14 cellular contexts compared by ENCODE assay signal in the genomic region with DNA sequence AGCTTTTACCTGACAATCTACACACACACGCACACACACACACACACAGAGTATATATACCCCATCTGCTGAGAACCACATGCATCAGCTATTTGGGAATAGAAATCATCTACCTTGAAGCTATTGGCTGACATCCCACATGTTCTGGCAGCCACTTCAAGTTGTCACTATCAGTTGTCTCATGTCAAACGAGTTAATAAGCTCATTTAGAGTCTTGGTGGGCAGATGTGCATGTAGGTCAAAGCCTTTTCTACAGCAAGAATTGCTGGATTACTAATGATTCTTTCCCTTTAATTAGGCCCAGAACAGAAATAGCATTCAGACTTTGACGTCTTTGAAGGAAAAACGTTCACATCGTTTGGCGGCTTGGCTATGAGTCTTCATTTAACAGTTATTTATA.
DNase-seq lines count a peak whose midpoint lies in the region; ATAC-seq and TF ChIP-seq lines count a peak whose summit lies in the region.
"Had no signal": no experiment of that assay in that cellular context is flagged by ENCODE, and none has a peak within 500 bp of the region (broad histone marks: within the 10 kb centered on the region; RNA-seq: fewer than 3 reads in every experiment).

No MANE protein-coding gene starts in this region.

- DNase-seq in DMS 273 (lab: John Stamatoyannopoulos, UW; ENCODE audit: unreplicated experiment) (peak; percentile 65), NCI-H1105 treated with DMSO at 0.1 percent for 48 hours (lab: John Stamatoyannopoulos, UW) (peak; percentile 98), NCI-H524 treated with DMSO at 0.1 percent for 48 hours (lab: John Stamatoyannopoulos, UW) (peak; percentile 73), SW 1271 (lab: John Stamatoyannopoulos, UW) (no peak), NCI-H226 (no peak)
- DNase-seq in effector memory CD8-positive, alpha-beta T cell = no peak
- DNase-seq: ACHN; Calu3; CD4-positive, CD25-positive, alpha-beta regulatory T cell; NCI-H2029; NK-92 treated with Interleukin-12 subunit alpha and Interleukin-12 subunit beta, amount 100 ng/mL, for 24 hours; T-cell had no signal

- no peak for ATAC-seq in effector memory CD8-positive, alpha-beta T cell (replicated peaks)
- ATAC-seq: GM23338, T-cell had no signal

- no peaks in the 10 kb centered on the region for H3K9me3 Mint-ChIP-seq in nephron
- H3K9me3 Mint-ChIP-seq in effector memory CD8-positive, alpha-beta T cell = no peaks in the 10 kb centered on the region
- H3K9me3 Mint-ChIP-seq: GM23338, T-cell had no signal

- H3K27me3 Mint-ChIP-seq in nephron (ENCODE audit: low read depth) = no peaks in the 10 kb centered on the region
- peaks cover 0 to 15% of the 10 kb centered on the region in 2 donors for H3K27me3 Mint-ChIP-seq in effector memory CD8-positive, alpha-beta T cell
- H3K27me3 Mint-ChIP-seq: T-cell had no signal

- H3K36me3 Mint-ChIP-seq in nephron (ENCODE audit: low read depth) = no peaks in the 10 kb centered on the region
- no peaks in the 10 kb centered on the region for H3K36me3 Mint-ChIP-seq in effector memory CD8-positive, alpha-beta T cell (ENCODE audit: insufficient read depth)
- H3K36me3 Mint-ChIP-seq: CD4-positive, CD25-positive, alpha-beta regulatory T cell; T-cell had no signal

- no peak for TF ChIP-seq CTCF in nephron (IDR thresholded peaks at IDR 0.05; ENCODE audit: unreplicated experiment in 3 of 3)

- H3K4me1 Mint-ChIP-seq in nephron = peaks cover 17% of the 10 kb centered on the region
- H3K4me1 Mint-ChIP-seq in effector memory CD8-positive, alpha-beta T cell (ENCODE audit: low read depth in 2 of 2) = no peaks in the 10 kb centered on the region
- H3K4me1 Mint-ChIP-seq: GM23338, T-cell had no signal

- H3K4me3 Mint-ChIP-seq in nephron = no peak overlapping the region
- H3K4me3 Mint-ChIP-seq in effector memory CD8-positive, alpha-beta T cell = no peak overlapping the region
- H3K4me3 Mint-ChIP-seq: CD4-positive, CD25-positive, alpha-beta regulatory T cell; GM23338; T-cell had no signal

- peak overlapping the region; percentile 29 to 56 (median 37) for H3K27ac Mint-ChIP-seq in nephron
- H3K27ac Mint-ChIP-seq in effector memory CD8-positive, alpha-beta T cell = no peak overlapping the region
- H3K27ac Mint-ChIP-seq: CD4-positive, CD25-positive, alpha-beta regulatory T cell; GM23338; T-cell had no signal

Comparison
In these comparisons a context has a peak if more than half of its experiments do, and no peak if none do; other contexts are left out.
1. DNase-seq: peak in DMS 273 (single experiment), NCI-H1105 treated with DMSO at 0.1 percent for 48 hours (single experiment) and NCI-H524 treated with DMSO at 0.1 percent for 48 hours (single experiment); none in effector memory CD8-positive, alpha-beta T cell (0 of 3), SW 1271 (0 of 2) and NCI-H226 (single experiment).
2. H3K27ac Mint-ChIP-seq: peak in nephron (3 of 3); none in effector memory CD8-positive, alpha-beta T cell (0 of 2).